Comparison of ENCODE assay signal across 8 cellular contexts in the genomic region with DNA sequence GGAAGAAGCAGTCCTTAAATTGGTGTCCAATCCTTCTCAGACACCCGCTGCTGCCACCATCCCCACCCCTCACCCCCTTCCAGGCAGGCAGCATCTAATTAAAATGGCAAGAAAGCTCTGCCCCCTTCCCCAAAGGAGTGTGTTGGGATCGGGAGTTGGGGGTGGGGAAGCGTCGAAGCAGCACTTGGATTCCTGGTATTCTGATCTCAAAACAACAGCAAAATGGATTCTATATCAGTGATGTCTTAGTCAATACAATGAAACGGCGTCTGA. TPM values are rescaled to one million over a fixed set of nuclear protein-coding genes. Genes with fewer than 3 reads are reported as not detected.
DNase-seq lines count a peak whose midpoint lies in the region; ATAC-seq, FAIRE-seq and TF ChIP-seq lines count a peak whose summit lies in the region.

No MANE protein-coding gene starts in this region.

- RAD21 ChIA-PET in GM12878 (lab: Charles Lee; ENCODE audit: unreplicated experiment): interaction anchor here (0.9 to 1.9 kb wide), 3 partner anchors 107 to 165 kb away, joined by 3 to 6 read pairs (median 3); no protein-coding TSS in a partner anchor

- no peak for TF ChIP-seq CTCF in GM12878 (IDR thresholded peaks at IDR 0.05 in 2 of 3, conservative IDR thresholded peaks at IDR 0.05 in 1 of 3; ENCODE audit: control insufficient read depth in 2 of 3, extremely low read depth in 1 of 3, insufficient read depth in 1 of 3, low read depth in 3 of 3, low read length in 3 of 3)
- TF ChIP-seq CTCF in lower leg skin (IDR thresholded peaks at IDR 0.05): no peak
- TF ChIP-seq CTCF in thyroid gland (IDR thresholded peaks at IDR 0.05): no peak

- POLR2A ChIA-PET in GM12878 (lab: Charles Lee): interaction anchor here (0.6 to 1.1 kb wide), 3 partner anchors 191 to 918 kb away, joined by 3 to 4 read pairs (median 3); no protein-coding TSS in a partner anchor

- peak overlapping the region; percentile 67 for H3K4me2 ChIP-seq in GM12878 (ENCODE audit: control insufficient read depth, insufficient read depth)

- peak overlapping the region; percentile 84 for H3K9ac ChIP-seq in GM12878 (ENCODE audit: control insufficient read depth, insufficient read depth, low read length)

- intact Hi-C loops in GM12878 (cut with micrococcal nuclease; ENCODE audit: unreplicated experiment): loop anchor here (1.0 kb wide), 1 partner anchor 111 kb away; no protein-coding TSS in a partner anchor
- intact Hi-C loops in lower leg skin (cut with DNase I; ENCODE audit: low total_unique reads): no loop called here
- intact Hi-C loops in thyroid gland (cut with DNase I): no loop called here

- WGBS in GM12878 (ENCODE audit: insufficient coverage, insufficient replicate concordance, low lambda C conversion rate, missing lambda C conversion rate): 1% methylated on average over 6 of the region's 6 CpGs
- WGBS in lower leg skin, 2 donors: 13 to 14% methylated on average over 6 of the region's 6 CpGs
- WGBS in thyroid gland, 2 donors: 2% methylated on average over 6 of the region's 6 CpGs

- TF ChIP-seq EP300 in GM12878 (IDR thresholded peaks at IDR 0.05; ENCODE audit: borderline replicate concordance in 1 of 2, control insufficient read depth in 1 of 2, low read depth in 2 of 2, low read length in 2 of 2): no peak

- TF ChIP-seq RAD21 in GM12878 (IDR thresholded peaks at IDR 0.05; ENCODE audit: insufficient read depth, low read depth, low read length): no peak

- no peaks in the 10 kb centered on the region for H3K36me3 Mint-ChIP-seq in activated T-cell treated with anti-CD3 and anti-CD28 coated beads, Interleukin-2, amount 50 U/mL, for 4 hours (ENCODE audit: insufficient read depth)

- H4K20me1 ChIP-seq in GM12878 (ENCODE audit: control insufficient read depth, insufficient read depth): peaks cover 2% of the 10 kb centered on the region

- peaks cover 10% of the 10 kb centered on the region for H3K4me1 ChIP-seq in GM12878 (ENCODE audit: control insufficient read depth, insufficient read depth, low read length)
- peaks cover 4 to 8% of the 10 kb centered on the region in 2 donors for H3K4me1 ChIP-seq in thyroid gland

- H3K4me3 ChIP-seq in GM12878 (peak overlapping the region; percentile 98), lower leg skin (ENCODE audit: low read depth, poor library complexity, severe bottlenecking) (peak overlapping the region; percentile 48), thyroid gland (replicated peaks in 1 of 3) (peak overlapping the region; percentile 48 to 79 (median 67))

- no peaks in the 10 kb centered on the region for H3K27me3 Mint-ChIP-seq in activated T-cell treated with anti-CD3 and anti-CD28 coated beads, Interleukin-2, amount 50 U/mL, for 4 hours (ENCODE audit: low read depth)

- no TSS peak for BruUV-seq in GM12878 (replicated peaks; lab: Mats Ljungman, UMichigan)

- peaks cover 58% of the 10 kb centered on the region for H3K4me1 Mint-ChIP-seq in activated T-cell treated with anti-CD3 and anti-CD28 coated beads, Interleukin-2, amount 50 U/mL, for 4 hours (ENCODE audit: low read depth)

- SMC1A ChIA-PET in GM12878 (lab: Charles Lee; ENCODE audit: uncharacterized antibody, unreplicated experiment): interaction anchor here (1.5 to 4.8 kb wide), 4 partner anchors 12 to 293 kb away, joined by 4 to 26 read pairs (median 7); no protein-coding TSS in a partner anchor

- peak overlapping the region; percentile 99 for H3K4me3 Mint-ChIP-seq in activated T-cell treated with anti-CD3 and anti-CD28 coated beads, Interleukin-2, amount 50 U/mL, for 4 hours

- DNase-seq in activated T-cell treated with anti-CD3 and anti-CD28 coated beads, Interleukin-2, amount 50 U/mL, for 4 hours: no peak
- DNase-seq in activated T-cell treated with anti-CD3 and anti-CD28 coated beads for 4 hours: no peak
- no peak for DNase-seq in GM12878 (ENCODE audit: low read depth, low spot score)
- DNase-seq in lower leg skin (ENCODE audit: low spot score in 2 of 2): no peak
- DNase-seq in thyroid gland: no peak
- no peak for DNase-seq in NCI-H82 treated with DMSO at 0.1 percent for 48 hours (lab: John Stamatoyannopoulos, UW; ENCODE audit: unreplicated experiment)

- peak overlapping the region; percentile 80 for H3K27ac ChIP-seq in GM12878 (ENCODE audit: control insufficient read depth, insufficient read depth)
- H3K27ac ChIP-seq in thyroid gland: peak overlapping the region in 2 of 3 donors; percentile 53 to 63

- in situ Hi-C loops in GM12878 (cut with MboI): loop anchor here (5.0 kb wide), 1 partner anchor 271 kb away; no protein-coding TSS in a partner anchor

- peak overlapping the region; percentile 54; the same call in 1 of the 2 replicates for H2AFZ ChIP-seq in GM12878 (ENCODE audit: control insufficient read depth, low read depth, low read length)

- FAIRE-seq in GM12878 (lab: Jason Lieb, UNC): no peak

- H3K79me2 ChIP-seq in GM12878 (ENCODE audit: control insufficient read depth, insufficient read depth, low read length): peaks cover 97% of the 10 kb centered on the region

- H3K9me3 ChIP-seq in GM12878 (replicated peaks; ENCODE audit: control insufficient read depth, insufficient read depth, low read length) (no peaks in the 10 kb centered on the region; the same call in 2 of the 3 replicates), thyroid gland (no peaks in the 10 kb centered on the region)

- H3K9me3 Mint-ChIP-seq in activated T-cell treated with anti-CD3 and anti-CD28 coated beads, Interleukin-2, amount 50 U/mL, for 4 hours: no peaks in the 10 kb centered on the region

- CTCF ChIA-PET in GM12878 (lab: Yijun Ruan, JAX): interaction anchor here (0.6 to 1.6 kb wide), 4 partner anchors 12 to 273 kb away, joined by 3 to 4 read pairs (median 3); no protein-coding TSS in a partner anchor

- TF ChIP-seq POLR2A in GM12878 (IDR thresholded peaks at IDR 0.05; ENCODE audit: low read depth, low read length) (no peak), lower leg skin (IDR thresholded peaks at IDR 0.05) (no peak), thyroid gland (IDR thresholded peaks at IDR 0.05) (no peak)

- H3K27me3 ChIP-seq in GM12878 (replicated peaks in 1 of 2; ENCODE audit: control insufficient read depth in 2 of 2, insufficient read depth in 2 of 2, low read length in 1 of 2) (no peaks in the 10 kb centered on the region), thyroid gland (no peaks in the 10 kb centered on the region)

- no peaks in the 10 kb centered on the region for H3K36me3 ChIP-seq in GM12878 (ENCODE audit: control insufficient read depth in 2 of 2, insufficient read depth in 2 of 2, low read length in 1 of 2)
- H3K36me3 ChIP-seq in thyroid gland: no peaks in the 10 kb centered on the region

- ATAC-seq in activated T-cell treated with anti-CD3 and anti-CD28 coated beads, Interleukin-2, amount 50 U/mL, for 4 hours: no peak
- ATAC-seq in GM12878 (no peak), HG02763 (IDR thresholded peaks at IDR 0.05; ENCODE audit: unreplicated experiment) (no peak), GM21447 (IDR thresholded peaks at IDR 0.05; ENCODE audit: unreplicated experiment) (no peak)

TF ChIP-seq in GM12878, 131 proteins besides CTCF, POLR2A, EP300 and RAD21 (continues in another document):
- TF ChIP-seq STAT3 (IDR thresholded peaks at IDR 0.05; ENCODE audit: low read depth, low read length) (no peak), RB1 (IDR thresholded peaks at IDR 0.05; ENCODE audit: borderline replicate concordance) (no peak), POLR2AphosphoS5 (IDR thresholded peaks at IDR 0.05; ENCODE audit: low read length) (no peak), ETV6 (conservative IDR thresholded peaks at IDR 0.05 in 1 of 2, IDR thresholded peaks at IDR 0.05 in 1 of 2; ENCODE audit: borderline replicate concordance in 1 of 2, low read depth in 1 of 2) (no peak), MXI1 (IDR thresholded peaks at IDR 0.05; ENCODE audit: low read depth, low read length) (0 out of 2 replicates have a peak, but pooled peaks have one; percentile 48), GABPA (IDR thresholded peaks at IDR 0.05; ENCODE audit: low read depth) (no peak), NRF1 (conservative IDR thresholded peaks at IDR 0.05; ENCODE audit: low read depth, low read length) (no peak)
- TF ChIP-seq, protein P1, sequence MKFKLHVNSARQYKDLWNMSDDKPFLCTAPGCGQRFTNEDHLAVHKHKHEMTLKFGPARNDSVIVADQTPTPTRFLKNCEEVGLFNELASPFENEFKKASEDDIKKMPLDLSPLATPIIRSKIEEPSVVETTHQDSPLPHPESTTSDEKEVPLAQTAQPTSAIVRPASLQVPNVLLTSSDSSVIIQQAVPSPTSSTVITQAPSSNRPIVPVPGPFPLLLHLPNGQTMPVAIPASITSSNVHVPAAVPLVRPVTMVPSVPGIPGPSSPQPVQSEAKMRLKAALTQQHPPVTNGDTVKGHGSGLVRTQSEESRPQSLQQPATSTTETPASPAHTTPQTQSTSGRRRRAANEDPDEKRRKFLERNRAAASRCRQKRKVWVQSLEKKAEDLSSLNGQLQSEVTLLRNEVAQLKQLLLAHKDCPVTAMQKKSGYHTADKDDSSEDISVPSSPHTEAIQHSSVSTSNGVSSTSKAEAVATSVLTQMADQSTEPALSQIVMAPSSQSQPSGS (IDR thresholded peaks at IDR 0.05; ENCODE audit: low read length): peak; percentile 38; the same call in 1 of the 2 replicates

RNA-seq across cellular contexts. Expression of a gene that starts 1.4 kb away (rescaled TPM):
- total RNA-seq in activated T-cell treated with anti-CD3 and anti-CD28 coated beads, Interleukin-2, amount 50 U/mL, for 4 hours: 10 to 100 TPM; 12.9 to 15.4 (median 13.5) TPM
- total RNA-seq in GM12878 (2013; cell fraction: nucleolus; rRNA removed): 150 and 178 TPM in 2 replicates
- total RNA-seq in GM12878 (2014; rRNA removed) (44.8 and 55.4 TPM in 2 replicates), GM12878 (2014; rRNA removed; fragmentation: Illumina TruSeq; extraction: Trizol) (51.6 and 52.1 TPM in 2 replicates), GM12878 (2021) (73.6 and 74.3 TPM in 2 replicates), lower leg skin (1 to 10 TPM in 3 of 4 donors, under 1 TPM in 1; 0.72 to 4.7 (median 2.4) TPM), thyroid gland (10 to 100 TPM; 29.7 to 84.1 (median 48.9) TPM)
- 34.0 TPM for polyA plus RNA-seq in GM12878 (2011; ENCODE audit: low read depth)
- polyA plus RNA-seq in GM12878 (2011; rRNA removed) (29.8 and 31.3 TPM in 2 replicates), GM12878 (2014; fragmentation: Illumina TruSeq; extraction: Trizol) (65.1 and 67.4 TPM in 2 replicates), GM12878 (2014; fragmentation: Nextera tagmentation; extraction: Ambion mirVana) (10 to 100 TPM; 13.9 to 15.9 TPM), GM12878 (2014; rRNA removed) (35.3 and 39.5 TPM in 2 replicates), GM12878 (2016; fragmentation: Nextera tagmentation; extraction: Ambion mirVana) (10 to 100 TPM; 53.5 to 63.5 TPM)
- 13.9 and 16.5 TPM in 2 replicates for polyA plus RNA-seq in GM12878 (2011; cell fraction: cytosol; rRNA removed)
- polyA plus RNA-seq in GM12878 (2011; cell fraction: nucleus; rRNA removed): 56.3 and 56.8 TPM in 2 replicates
- 54.7 and 56.7 TPM in 2 replicates for polyA plus RNA-seq in GM12878 (2012)
- polyA minus RNA-seq in GM12878 (2011; rRNA and poly(A)+ RNA removed): 49.2 and 55.0 TPM in 2 replicates
- 11.8 and 14.1 TPM in 2 replicates for polyA minus RNA-seq in GM12878 (2011; cell fraction: cytosol; rRNA and poly(A)+ RNA removed)
- 87.8 and 130 TPM in 2 replicates for polyA minus RNA-seq in GM12878 (2011; cell fraction: nucleus; rRNA and poly(A)+ RNA removed)

Comparison
In these comparisons a context has a peak if more than half of its experiments do, and no peak if none do; other contexts are left out.
1. H3K4me3 ChIP-seq: peak in every context shown above with its lines; median percentile 98 in GM12878; 67 in thyroid gland; 48 in lower leg skin.